Comparison of ENCODE assay signal across 16 cellular contexts in the genomic region with DNA sequence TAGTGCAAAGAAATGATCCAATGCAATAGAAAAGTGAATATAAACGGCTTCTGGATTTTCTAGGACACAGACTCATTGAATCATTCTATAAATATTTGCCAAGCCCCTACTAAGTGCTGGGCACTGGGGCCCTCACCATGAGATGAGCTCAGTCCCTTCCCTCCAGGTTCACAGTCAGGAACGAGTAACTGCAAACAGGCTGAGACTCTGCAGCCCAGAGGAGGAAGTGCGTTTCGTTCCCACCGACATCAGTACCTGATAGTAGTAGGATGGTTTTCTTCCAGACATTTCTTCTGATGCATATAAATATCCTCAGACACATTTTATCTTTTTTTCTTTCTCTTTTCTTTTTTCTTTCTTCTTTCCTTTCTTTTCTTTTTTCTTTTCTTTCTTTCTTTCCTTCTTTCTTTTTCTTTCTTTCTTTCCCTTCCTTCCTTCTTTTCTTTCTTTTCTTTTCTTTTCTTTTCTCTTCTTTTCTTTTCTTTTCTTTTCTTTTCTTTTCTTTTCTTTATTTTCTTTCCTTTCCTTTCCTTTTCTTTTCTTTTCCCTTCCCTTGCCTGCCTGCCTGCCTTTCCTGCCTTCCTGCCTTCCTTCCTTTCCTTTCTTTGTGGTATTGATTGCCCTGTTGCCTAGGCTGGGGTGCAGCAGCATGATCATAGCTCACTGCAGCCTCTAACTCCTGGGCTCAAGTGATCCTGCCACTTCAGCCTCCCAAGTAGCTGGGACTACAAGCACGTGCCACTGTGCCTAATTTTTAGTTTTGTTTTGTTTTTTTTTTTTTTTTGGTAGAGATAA.
DNase-seq lines count a peak whose midpoint lies in the region; ATAC-seq and TF ChIP-seq lines count a peak whose summit lies in the region.
"Had no signal": no experiment of that assay in that cellular context is flagged by ENCODE, and none has a peak within 500 bp of the region (broad histone marks: within the 10 kb centered on the region; RNA-seq: fewer than 3 reads in every experiment).

No MANE protein-coding gene starts in this region.

- no peak overlapping the region for H2AFZ ChIP-seq in neural progenitor cell (replicated peaks)

- H3K27ac ChIP-seq in HL-60 (replicated peaks) (peak overlapping the region; percentile 83), neural progenitor cell (no peak overlapping the region)
- H3K27ac ChIP-seq: A549; BLaER1 treated with 17β-estradiol and CSF1 and Interleukin-3, amounts not matched to agents 10 nM and 100 nM had no signal

- H3K36me3 Mint-ChIP-seq in CD14-positive monocyte: peaks cover 28 to 39% of the 10 kb centered on the region in 2 donors
- H3K36me3 Mint-ChIP-seq in WTC11: no peaks in the 10 kb centered on the region
- H3K36me3 Mint-ChIP-seq in neural progenitor cell: no peaks in the 10 kb centered on the region

- H3K27ac Mint-ChIP-seq in CD14-positive monocyte (peak overlapping the region in 4 of 7 donors; percentile 7 to 86 (median 56)), WTC11 (no peak overlapping the region), neural progenitor cell (peak overlapping the region; percentile 87)
- H3K27ac Mint-ChIP-seq: CD4-positive, CD25-positive, alpha-beta regulatory T cell; H9 had no signal

- no peaks in the 10 kb centered on the region for H3K27me3 ChIP-seq in HL-60 (ENCODE audit: insufficient read depth, poor library complexity, severe bottlenecking)
- H3K27me3 ChIP-seq in neural progenitor cell: no peaks in the 10 kb centered on the region
- H3K27me3 ChIP-seq: BLaER1 treated with 17β-estradiol and CSF1 and Interleukin-3, amounts not matched to agents 10 nM and 100 nM had no signal

- H3K4me1 Mint-ChIP-seq in CD14-positive monocyte: peaks cover 40% of the 10 kb centered on the region
- H3K4me1 Mint-ChIP-seq in WTC11: no peaks in the 10 kb centered on the region
- no peaks in the 10 kb centered on the region for H3K4me1 Mint-ChIP-seq in neural progenitor cell
- H3K4me1 Mint-ChIP-seq: H9 had no signal

- ATAC-seq in WTC11: peak; percentile 47
- ATAC-seq: A549 had no signal

- CTCF ChIA-PET in WTC11 (lab: Charles Lee): interaction anchor here (1.5 kb wide), 1 partner anchor 44 kb away, joined by 4 read pairs; no protein-coding TSS in a partner anchor

- H3K4me2 ChIP-seq in neural progenitor cell: no peak overlapping the region
- H3K4me2 ChIP-seq: A549; BLaER1 treated with 17β-estradiol and CSF1 and Interleukin-3, amounts not matched to agents 10 nM and 100 nM had no signal

- no peaks in the 10 kb centered on the region for H4K20me1 ChIP-seq in neural progenitor cell (ENCODE audit: low read depth)
- H4K20me1 ChIP-seq: BLaER1 treated with 17β-estradiol and CSF1 and Interleukin-3, amounts not matched to agents 10 nM and 100 nM had no signal

- POLR2A ChIA-PET in WTC11 (lab: Charles Lee): no interaction called here

- intact Hi-C loops in CD14-positive monocyte (cut with micrococcal nuclease): no loop called here

- H3F3A ChIP-seq in neural progenitor cell (ENCODE audit: low read depth): no peaks in the 10 kb centered on the region

- H3K9ac ChIP-seq in neural progenitor cell: no peak overlapping the region
- H3K9ac ChIP-seq: BLaER1 treated with 17β-estradiol and CSF1 and Interleukin-3, amounts not matched to agents 10 nM and 100 nM had no signal

- peak; percentile 21 for TF ChIP-seq CTCF in CD14-positive monocyte (IDR thresholded peaks at IDR 0.05)
- TF ChIP-seq CTCF in HL-60 (IDR thresholded peaks at IDR 0.05; ENCODE audit: insufficient read depth, low read length): no peak
- no peak for TF ChIP-seq CTCF in WTC11 (IDR thresholded peaks at IDR 0.05)
- no peak for TF ChIP-seq CTCF in neural progenitor cell (IDR thresholded peaks at IDR 0.05)

- H3K4me1 ChIP-seq in neural progenitor cell: no peaks in the 10 kb centered on the region

- DNase-seq in CD14-positive monocyte (ENCODE audit: low spot score) (no peak), HL-60 (ENCODE audit: low read depth in 1 of 2, low spot score in 1 of 2) (peak in 1 of 2 experiments; percentile 60), WTC11 (ENCODE audit: low spot score) (no peak), neural progenitor cell (ENCODE audit: low spot score) (no peak), 8988T (no peak), NCI-H748 treated with DMSO at 0.1 percent for 48 hours (lab: John Stamatoyannopoulos, UW) (no peak), NCI-H1105 (lab: John Stamatoyannopoulos, UW) (no peak)
- DNase-seq: CD4-positive, CD25-positive, alpha-beta regulatory T cell; CD8-positive, alpha-beta memory T cell; COR-L47; DMS 273 treated with DMSO at 0.1 percent for 48 hours; DMS79 treated with DMSO at 0.1 percent for 48 hours; GF-D8; H9 had no signal

- no peaks in the 10 kb centered on the region for H3K36me3 ChIP-seq in neural progenitor cell

- no peaks in the 10 kb centered on the region for H3K79me2 ChIP-seq in neural progenitor cell (ENCODE audit: low read depth)

- H3K9me3 Mint-ChIP-seq in CD14-positive monocyte (no peaks in the 10 kb centered on the region), WTC11 (no peaks in the 10 kb centered on the region), neural progenitor cell (no peaks in the 10 kb centered on the region)
- H3K9me3 Mint-ChIP-seq: CD4-positive, CD25-positive, alpha-beta regulatory T cell; CD8-positive, alpha-beta memory T cell; H9 had no signal

- H3K27me3 Mint-ChIP-seq in CD14-positive monocyte (ENCODE audit: low read depth in 3 of 3) (no peaks in the 10 kb centered on the region), WTC11 (ENCODE audit: low read depth) (no peaks in the 10 kb centered on the region), neural progenitor cell (ENCODE audit: insufficient read depth, low read depth) (no peaks in the 10 kb centered on the region)
- H3K27me3 Mint-ChIP-seq: CD4-positive, CD25-positive, alpha-beta regulatory T cell; CD8-positive, alpha-beta memory T cell had no signal

- H3K4me3 ChIP-seq in HL-60 (replicated peaks; ENCODE audit: insufficient read depth, low read length) (no peak overlapping the region), neural progenitor cell (no peak overlapping the region)
- H3K4me3 ChIP-seq: A549; BLaER1 treated with 17β-estradiol and CSF1 and Interleukin-3, amounts not matched to agents 10 nM and 100 nM had no signal

- no peaks in the 10 kb centered on the region for H3K9me3 ChIP-seq in neural progenitor cell (ENCODE audit: low read depth)
- H3K9me3 ChIP-seq: A549; BLaER1 treated with 17β-estradiol and CSF1 and Interleukin-3, amounts not matched to agents 10 nM and 100 nM had no signal

- peak overlapping the region in 1 of 2 donors; percentile 40 for H3K4me3 Mint-ChIP-seq in CD14-positive monocyte
- no peak overlapping the region for H3K4me3 Mint-ChIP-seq in WTC11
- no peak overlapping the region for H3K4me3 Mint-ChIP-seq in neural progenitor cell
- H3K4me3 Mint-ChIP-seq: CD4-positive, CD25-positive, alpha-beta regulatory T cell; CD8-positive, alpha-beta memory T cell; H9 had no signal

TF ChIP-seq in WTC11, 78 proteins besides CTCF, POLR2A, EP300 and RAD21 (continues in another document):
- no peak for TF ChIP-seq ZNF281 (CRISPR knock-in tag; IDR thresholded peaks at IDR 0.05)
- no peak for TF ChIP-seq PRRX2 (CRISPR knock-in tag; IDR thresholded peaks at IDR 0.05)
- no peak for TF ChIP-seq ZNF263 (CRISPR knock-in tag; IDR thresholded peaks at IDR 0.05; ENCODE audit: low read depth)
- no peak for TF ChIP-seq ZNF317 (CRISPR knock-in tag; IDR thresholded peaks at IDR 0.05; ENCODE audit: borderline replicate concordance, low read depth)
- TF ChIP-seq ELF4 (CRISPR knock-in tag; IDR thresholded peaks at IDR 0.05; ENCODE audit: low read depth): no peak
- TF ChIP-seq TP53 (CRISPR knock-in tag; IDR thresholded peaks at IDR 0.05): no peak
- no peak for TF ChIP-seq ZBTB43 (CRISPR knock-in tag; IDR thresholded peaks at IDR 0.05)
